ENCODE assay signal across 8 cellular contexts in the genomic region with DNA sequence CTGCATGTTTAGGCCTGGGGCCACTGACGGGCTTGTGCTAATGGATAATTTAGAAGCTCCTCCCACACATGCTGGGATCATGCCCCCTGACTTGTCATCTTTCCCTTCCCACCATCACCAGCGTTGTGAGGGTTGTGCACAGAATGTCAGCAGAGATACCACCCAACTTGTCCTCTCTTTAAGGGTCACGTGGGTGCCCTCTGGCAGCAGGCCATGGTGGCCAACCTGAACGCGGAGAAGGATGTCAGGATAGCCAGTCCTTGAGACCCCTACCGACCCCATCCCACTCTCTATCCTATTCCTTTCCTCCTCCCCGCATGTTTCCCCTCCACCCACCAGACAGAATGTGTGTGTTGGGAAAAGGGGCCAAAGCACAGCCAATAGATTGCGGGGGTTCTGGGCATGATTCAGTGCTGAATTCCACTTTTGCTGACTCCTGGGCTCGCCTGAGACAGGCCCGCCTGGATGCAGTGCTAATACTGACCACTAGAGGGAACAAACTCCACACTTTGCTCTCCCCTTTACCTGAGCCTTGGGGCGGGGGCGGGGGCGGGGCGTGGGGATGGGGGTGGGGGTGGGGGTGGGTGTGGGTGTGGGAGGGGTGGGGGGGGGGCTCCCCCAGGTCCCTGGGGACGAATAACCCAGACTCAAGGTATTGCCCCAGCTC. TPM values are rescaled to one million over a fixed set of nuclear protein-coding genes. Genes with fewer than 3 reads are reported as not detected.
A peak's percentile ranks its signal among the peaks of the same experiment; 100 is the strongest.
DNase-seq lines count a peak whose midpoint lies in the region; ATAC-seq and TF ChIP-seq lines count a peak whose summit lies in the region.

A gene (minus strand): TSS at position 10 of the 667 bp plus-strand sequence. CDS start 143 bp downstream, outside the sequence.

- peak; percentile 32 for DNase-seq in GDM1 (lab: John Stamatoyannopoulos, UW)
- DNase-seq in LNCaP clone FGC (ENCODE audit: low read depth) = no peak
- peak; percentile 29 to 39 (median 37) for DNase-seq in activated CD4-positive, CD25-positive, alpha-beta regulatory T cell (lab: John Stamatoyannopoulos, UW)
- peak; percentile 27 to 35 for DNase-seq in central memory CD8-positive, alpha-beta T cell (ENCODE audit: low spot score in 2 of 2)
- peak in 1 of 3 donors; percentile 57 for DNase-seq in right lobe of liver
- DNase-seq in stimulated activated CD8-positive, alpha-beta memory T cell treated with anti-CD3 and anti-CD28 coated beads, Interleukin-4, amount 100 ng/mL, for 4 hours (ENCODE audit: low read depth in 2 of 2, low spot score in 1 of 2) = peak; percentile 11 to 24
- no peak for DNase-seq in NCI-H1105 treated with DMSO at 0.1 percent for 48 hours (lab: John Stamatoyannopoulos, UW)

- H3K27me3 ChIP-seq in right lobe of liver = no peaks in the 10 kb centered on the region

- peaks cover 7% of the 10 kb centered on the region for H3K27me3 Mint-ChIP-seq in central memory CD8-positive, alpha-beta T cell

- 27% methylated on average over 7 of the region's 15 CpGs for WGBS in right lobe of liver (ENCODE audit: insufficient coverage, low coverage, low lambda C conversion rate, missing lambda C conversion rate)

- ATAC-seq in central memory CD8-positive, alpha-beta T cell (replicated peaks; ENCODE audit: extremely low read depth, poor library complexity, severe bottlenecking) = peak; percentile 78
- ATAC-seq in right lobe of liver (peak; percentile 79 to 87 (median 85)), GM19455 (IDR thresholded peaks at IDR 0.05; ENCODE audit: unreplicated experiment) (no peak)

- no peaks in the 10 kb centered on the region for H3K9me3 Mint-ChIP-seq in central memory CD8-positive, alpha-beta T cell

- H3K4me3 ChIP-seq in LNCaP clone FGC (ENCODE audit: low read depth, low read length) = no peak within 1 kb of the TSS
- no peak within 1 kb of the TSS for H3K4me3 ChIP-seq in right lobe of liver

- no peak for TF ChIP-seq POLR2A in right lobe of liver (IDR thresholded peaks at IDR 0.05)

- H3K9me3 ChIP-seq in right lobe of liver = no peaks in the 10 kb centered on the region

- no peaks in the 10 kb centered on the region for H3K4me1 Mint-ChIP-seq in central memory CD8-positive, alpha-beta T cell

- no peak within 1 kb of the TSS for H3K27ac ChIP-seq in right lobe of liver

- H3K27ac Mint-ChIP-seq in central memory CD8-positive, alpha-beta T cell (ENCODE audit: low read depth) = no peak within 1 kb of the TSS

- no peaks in the 10 kb centered on the region for H3K4me1 ChIP-seq in right lobe of liver

- intact Hi-C loops in right lobe of liver (cut with DNase I) = no loop called here

- no peaks in the 10 kb centered on the region for H3K36me3 Mint-ChIP-seq in central memory CD8-positive, alpha-beta T cell (ENCODE audit: insufficient read depth)

- TF ChIP-seq CTCF in LNCaP clone FGC (IDR thresholded peaks at IDR 0.05; ENCODE audit: control insufficient read depth, extremely low read depth, insufficient read depth) = peak; percentile 75
- peak; percentile 41 to 53 (median 48) for TF ChIP-seq CTCF in right lobe of liver (IDR thresholded peaks at IDR 0.05)

- no peaks in the 10 kb centered on the region for H3K36me3 ChIP-seq in right lobe of liver

- H3K4me3 Mint-ChIP-seq in central memory CD8-positive, alpha-beta T cell = no peak within 1 kb of the TSS

RNA-seq across cellular contexts. Expression of the gene that starts here (rescaled TPM):
- total RNA-seq in right lobe of liver = not detected

Comparison
In these comparisons a context has a peak if more than half of its experiments do, and no peak if none do; other contexts are left out.
1. Peak in ATAC-seq in right lobe of liver; RNA of the gene not detected or under 1 TPM.
2. DNase-seq: peak in GDM1 (single experiment), activated CD4-positive, CD25-positive, alpha-beta regulatory T cell (4 of 4), central memory CD8-positive, alpha-beta T cell (2 of 2) and stimulated activated CD8-positive, alpha-beta memory T cell treated with anti-CD3 and anti-CD28 coated beads, Interleukin-4, amount 100 ng/mL, for 4 hours (2 of 2); none in LNCaP clone FGC (single experiment) and NCI-H1105 treated with DMSO at 0.1 percent for 48 hours (single experiment).